8 cellular contexts compared by ENCODE assay signal in the genomic region with DNA sequence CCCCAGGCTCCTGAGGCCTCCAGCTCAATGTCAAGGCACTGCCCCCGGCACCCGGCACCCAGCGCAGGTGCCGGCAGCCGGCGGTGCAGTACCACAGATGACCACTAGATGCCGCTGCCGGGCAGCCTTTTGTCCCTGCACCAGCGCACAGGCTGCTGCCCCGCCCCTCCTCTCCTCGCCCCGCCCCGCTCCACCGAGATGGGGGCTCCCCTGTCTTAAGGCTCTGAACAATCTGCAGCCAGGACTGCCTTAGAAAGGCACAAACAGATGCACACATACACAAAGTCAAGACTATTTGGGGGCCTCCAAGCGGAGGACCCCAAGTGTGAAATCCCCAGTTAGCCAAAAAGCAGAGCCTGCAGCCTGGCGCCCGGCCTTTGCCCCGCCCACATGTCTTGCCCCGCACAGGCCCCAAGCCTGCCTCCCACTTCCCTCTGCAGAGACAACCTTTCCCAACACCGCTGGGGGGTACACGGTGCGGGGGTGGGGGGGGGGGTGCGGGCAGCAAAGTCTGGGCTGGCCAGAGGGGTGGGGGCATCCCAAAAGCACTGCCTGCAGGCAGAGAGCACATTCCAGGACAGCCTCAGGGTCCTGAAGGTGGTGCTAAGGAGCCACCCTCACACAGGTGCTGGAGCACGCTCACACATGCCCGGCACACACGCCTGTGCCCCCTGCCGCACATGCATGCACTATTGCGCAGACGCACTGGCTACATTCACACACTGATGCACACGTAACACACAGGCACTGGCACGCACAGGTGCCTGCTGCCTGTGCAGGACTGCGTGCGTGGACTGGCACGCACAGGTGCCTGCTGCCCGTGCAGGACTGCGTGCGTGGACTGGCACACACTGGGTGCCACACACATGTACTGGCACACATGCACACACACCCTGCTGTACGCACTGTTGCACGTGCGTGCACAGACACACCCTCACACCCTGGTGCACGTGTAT. TPM values are rescaled to one million over a fixed set of nuclear protein-coding genes. Genes with fewer than 3 reads are reported as not detected.
DNase-seq lines count a peak whose midpoint lies in the region; ATAC-seq, FAIRE-seq and TF ChIP-seq lines count a peak whose summit lies in the region.

No MANE protein-coding gene starts in this region.

- intact Hi-C loops in heart left ventricle (cut with DNase I) = loop anchor here (1.0 to 10.0 kb wide), 7 partner anchors 71 to 233 kb away; no protein-coding TSS in a partner anchor
- intact Hi-C loops in aorta (cut with DNase I) = loop anchor here (1.0 to 5.0 kb wide), 3 partner anchors 60 to 128 kb away; no protein-coding TSS in a partner anchor

- DNase-seq in GM12891 (ENCODE audit: insufficient read length, low spot score) (peak; percentile 97), HuH-7 (ENCODE audit: low spot score) (peak; percentile 85), heart left ventricle (peak; percentile 71 to 90 (median 76)), putamen (ENCODE audit: low spot score) (peak; percentile 50), aorta (peak; percentile 82 to 94)

- no peaks in the 10 kb centered on the region for H3K27me3 Mint-ChIP-seq in activated naive CD8-positive, alpha-beta T cell

- H3F3A ChIP-seq in SU-DHL-6 (ENCODE audit: insufficient read depth) = no peaks in the 10 kb centered on the region

- H3K27ac Mint-ChIP-seq in activated naive CD8-positive, alpha-beta T cell = no peak overlapping the region

- no peak overlapping the region for H3K9ac ChIP-seq in SU-DHL-6 (ENCODE audit: low read length)

- no peak for TF ChIP-seq POLR2A in GM12891 (IDR thresholded peaks at IDR 0.05; ENCODE audit: low read depth, low read length)
- TF ChIP-seq POLR2A in heart left ventricle (IDR thresholded peaks at IDR 0.05) = no peak

- no peaks in the 10 kb centered on the region for H4K20me1 ChIP-seq in SU-DHL-6 (ENCODE audit: low read depth, low read length)

- peak; percentile 94 for TF ChIP-seq CTCF in 22Rv1 (IDR thresholded peaks at IDR 0.05)
- TF ChIP-seq CTCF in SU-DHL-6 (IDR thresholded peaks at IDR 0.05; ENCODE audit: insufficient read depth, low read length, poor library complexity, severe bottlenecking) = peak; percentile 46
- TF ChIP-seq CTCF in heart left ventricle (IDR thresholded peaks at IDR 0.05) = peak; percentile 99 to 100 (median 100)

- peak; percentile 60 to 87 (median 82) for ATAC-seq in heart left ventricle
- ATAC-seq in aorta (ENCODE audit: low FRiP score) = peak; percentile 88

- H3K79me2 ChIP-seq in SU-DHL-6 (ENCODE audit: insufficient read depth, low read length) = no peaks in the 10 kb centered on the region

- no peaks in the 10 kb centered on the region for H3K9me2 ChIP-seq in SU-DHL-6 (replicated peaks; ENCODE audit: insufficient read depth, low read length)

- FAIRE-seq in GM12891 (lab: Jason Lieb, UNC) = peak; percentile 93

- no peak overlapping the region for H3K4me3 ChIP-seq in SU-DHL-6 (ENCODE audit: insufficient read depth, low read length, poor library complexity, severe bottlenecking)
- peak overlapping the region in 1 of 12 donors; percentile 22 for H3K4me3 ChIP-seq in heart left ventricle
- no peak overlapping the region for H3K4me3 ChIP-seq in aorta (ENCODE audit: low read length in 2 of 2)

- H3K27me3 ChIP-seq in SU-DHL-6 (ENCODE audit: low read length) (no peaks in the 10 kb centered on the region), heart left ventricle (peaks cover 0 to under 1% (median 0%) of the 10 kb centered on the region in 9 donors), aorta (ENCODE audit: control insufficient read depth in 1 of 2, insufficient read depth in 2 of 2, low read length in 1 of 2) (no peaks in the 10 kb centered on the region)

- H3K4me3 Mint-ChIP-seq in activated naive CD8-positive, alpha-beta T cell = peak overlapping the region; percentile 69

- H3K4me1 ChIP-seq in heart left ventricle (peaks cover 0 to 8% (median 0%) of the 10 kb centered on the region in 12 donors), aorta (ENCODE audit: control insufficient read depth in 1 of 2, insufficient read depth in 2 of 2, low read length in 2 of 2) (no peaks in the 10 kb centered on the region)

- H3K9me3 ChIP-seq in SU-DHL-6 (ENCODE audit: insufficient read depth, low read length) (no peaks in the 10 kb centered on the region), heart left ventricle (peaks cover 0 to 13% (median 0%) of the 10 kb centered on the region in 12 donors), aorta (ENCODE audit: control insufficient read depth, low read length) (no peaks in the 10 kb centered on the region)

- H3K27ac ChIP-seq in 22Rv1 = peak overlapping the region; percentile 62
- no peak overlapping the region for H3K27ac ChIP-seq in SU-DHL-6 (ENCODE audit: low read depth, low read length)
- no peak overlapping the region for H3K27ac ChIP-seq in heart left ventricle
- H3K27ac ChIP-seq in aorta (ENCODE audit: low read depth in 1 of 2, low read length in 2 of 2) = no peak overlapping the region

- H3K4me1 Mint-ChIP-seq in activated naive CD8-positive, alpha-beta T cell (ENCODE audit: low read depth) = peaks cover 3% of the 10 kb centered on the region

- 41 to 76% (median 52%) methylated on average over 19 to 41 of the region's 41 CpGs for WGBS in heart left ventricle, 4 donors
- 47 to 59% methylated on average over 31 to 41 of the region's 41 CpGs for WGBS in aorta, 2 donors

- H3K4me2 ChIP-seq in SU-DHL-6 (ENCODE audit: low read depth, low read length, poor library complexity, severe bottlenecking) = no peak overlapping the region

- peaks cover 2% of the 10 kb centered on the region for H3K36me3 Mint-ChIP-seq in activated naive CD8-positive, alpha-beta T cell

- H3K36me3 ChIP-seq in SU-DHL-6 (ENCODE audit: low read length) (no peaks in the 10 kb centered on the region), heart left ventricle (no peaks in the 10 kb centered on the region), aorta (ENCODE audit: control insufficient read depth in 1 of 2, insufficient read depth in 2 of 2, low read length in 1 of 2) (peaks cover 3 to 5% of the 10 kb centered on the region in 2 donors)

- H3K9me3 Mint-ChIP-seq in activated naive CD8-positive, alpha-beta T cell (ENCODE audit: low read depth) = peaks cover 13% of the 10 kb centered on the region

- no peak overlapping the region for H2AFZ ChIP-seq in SU-DHL-6 (ENCODE audit: low read depth, low read length, severe bottlenecking)

TF ChIP-seq in GM12891, 5 proteins besides CTCF, POLR2A, EP300 and RAD21:
- no peak for TF ChIP-seq POLR2AphosphoS5 (IDR thresholded peaks at IDR 0.05; ENCODE audit: low read depth, low read length)
- TF ChIP-seq TAF1 (IDR thresholded peaks at IDR 0.05; ENCODE audit: low read depth, low read length) = no peak
- TF ChIP-seq SPI1 (IDR thresholded peaks at IDR 0.05; ENCODE audit: low read depth, low read length) = no peak
- TF ChIP-seq PAX5 (IDR thresholded peaks at IDR 0.05; ENCODE audit: insufficient read depth, low read length, severe bottlenecking) = no peak
- TF ChIP-seq POU2F2 (IDR thresholded peaks at IDR 0.05; ENCODE audit: low read depth, low read length) = no peak

RNA-seq across cellular contexts. Expression of a gene that starts 37.1 kb away (rescaled TPM):
- not detected for polyA plus RNA-seq in GM12891 (2012; ENCODE audit: low read depth, missing spikeins)
- total RNA-seq in heart left ventricle (1 to 10 TPM in 2 of 9 donors, under 1 TPM in 7; 0.31 to 1.4 (median 0.51) TPM), aorta (1 to 10 TPM in 1 of 2 donors, under 1 TPM in 1; 0.62 to 1.4 TPM)
- polyA plus RNA-seq in heart left ventricle (under 1 TPM; 0.43 to 0.76 TPM), aorta (1 to 10 TPM in 1 of 2 donors, not detected in 1; 8.8 TPM)

Comparison
In these comparisons a context has a peak if more than half of its experiments do, and no peak if none do; other contexts are left out.
1. CTCF ChIP-seq: peak in every context shown above with its lines; median percentile 100 in heart left ventricle; 94 in 22Rv1; 46 in SU-DHL-6.